1 cellular context compared by ENCODE assay signal in genomic region chr14:69208665-69209064, GRCh38.
TF ChIP-seq lines count a peak whose summit lies in the region.

No MANE protein-coding gene starts in this region.

TF ChIP-seq in GM23338, 12 proteins besides CTCF, POLR2A, EP300 and RAD21:
- no peak for TF ChIP-seq ZNF462 (CRISPR knock-in tag; IDR thresholded peaks at IDR 0.05)
- TF ChIP-seq EZH2 (IDR thresholded peaks at IDR 0.05; ENCODE audit: low read depth, unreplicated experiment), result no peak
- TF ChIP-seq CREB1 (CRISPR knock-in tag; IDR thresholded peaks at IDR 0.05; ENCODE audit: low read depth), result no peak
- TF ChIP-seq STAT1 (IDR thresholded peaks at IDR 0.05; ENCODE audit: unreplicated experiment), result no peak
- no peak for TF ChIP-seq ZNF331 (CRISPR knock-in tag; IDR thresholded peaks at IDR 0.05; ENCODE audit: low read depth)
- no peak for TF ChIP-seq JUNB (IDR thresholded peaks at IDR 0.05; ENCODE audit: unreplicated experiment)
- no peak for TF ChIP-seq EZH2phosphoT487 (IDR thresholded peaks at IDR 0.05; ENCODE audit: unreplicated experiment)
- TF ChIP-seq ETS1 (IDR thresholded peaks at IDR 0.05), result no peak
- no peak for TF ChIP-seq POLR2AphosphoS5 (IDR thresholded peaks at IDR 0.05; ENCODE audit: low read depth)
- no peak for TF ChIP-seq NANOG (IDR thresholded peaks at IDR 0.05; ENCODE audit: borderline replicate concordance)
- no peak for TF ChIP-seq REST (IDR thresholded peaks at IDR 0.05; ENCODE audit: unreplicated experiment)
- no peak for TF ChIP-seq ZNF114 (CRISPR knock-in tag; IDR thresholded peaks at IDR 0.05)
